11 cellular contexts compared by ENCODE assay signal in genomic region chr7:66152538-66153191, GRCh38. TPM values are rescaled to one million over a fixed set of nuclear protein-coding genes. Genes with fewer than 3 reads are reported as not detected.
DNase-seq lines count a peak whose midpoint lies in the region; ATAC-seq and TF ChIP-seq lines count a peak whose summit lies in the region.
"Had no signal": no experiment of that assay in that cellular context is flagged by ENCODE, and none has a peak within 500 bp of the region (broad histone marks: within the 10 kb centered on the region; RNA-seq: fewer than 3 reads in every experiment).

No MANE protein-coding gene starts in this region.

- 35% methylated on average over 9 of the region's 9 CpGs for WGBS in hepatocyte (ENCODE audit: low lambda C conversion rate, missing lambda C conversion rate)
- WGBS in psoas muscle, 3 donors, result 53 to 65% (median 62%) methylated on average over 9 of the region's 9 CpGs

- no peaks in the 10 kb centered on the region for H3K9me3 ChIP-seq in hepatocyte (ENCODE audit: low read depth)
- no peaks in the 10 kb centered on the region for H3K9me3 ChIP-seq in psoas muscle

- peaks cover 24% of the 10 kb centered on the region for H3K4me1 ChIP-seq in hepatocyte (ENCODE audit: insufficient read depth)
- H3K4me1 ChIP-seq in psoas muscle, result peaks cover 12% of the 10 kb centered on the region

- no peak for TF ChIP-seq CTCF in hepatocyte (IDR thresholded peaks at IDR 0.05; ENCODE audit: poor library complexity)
- no peak for TF ChIP-seq CTCF in psoas muscle (IDR thresholded peaks at IDR 0.05)

- intact Hi-C loops in psoas muscle (cut with DNase I), result no loop called here

- no peaks in the 10 kb centered on the region for H3K27me3 ChIP-seq in hepatocyte
- no peaks in the 10 kb centered on the region for H3K27me3 ChIP-seq in psoas muscle (ENCODE audit: insufficient read depth in 3 of 3, low read length in 2 of 3)

- peak in 1 of 4 donors; percentile 20 for ATAC-seq in psoas muscle
- no peak for ATAC-seq in HG03432 (IDR thresholded peaks at IDR 0.05; ENCODE audit: unreplicated experiment)

- H3K4me2 ChIP-seq in hepatocyte, result peak overlapping the region; percentile 47

- H3K27ac ChIP-seq in hepatocyte, result peak overlapping the region; percentile 91
- H3K27ac ChIP-seq in psoas muscle, result peak overlapping the region; percentile 48

- H3K9me2 ChIP-seq in hepatocyte (replicated peaks; ENCODE audit: insufficient read depth), result no peaks in the 10 kb centered on the region

- no peaks in the 10 kb centered on the region for H4K20me1 ChIP-seq in hepatocyte (ENCODE audit: insufficient read depth, poor library complexity, severe bottlenecking)

- DNase-seq in H4 (ENCODE audit: low spot score) (peak; percentile 90), amniotic epithelial cell (ENCODE audit: low read depth) (peak; percentile 48), hepatocyte (ENCODE audit: low spot score) (no peak), psoas muscle (no peak), NCI-H2107 treated with DMSO at 0.1 percent for 48 hours (lab: John Stamatoyannopoulos, UW; ENCODE audit: unreplicated experiment) (no peak), CD1c-positive myeloid dendritic cell (ENCODE audit: extremely low spot score) (no peak)
- DNase-seq in effector CD8-positive, alpha-beta T cell (lab: John Stamatoyannopoulos, UW), result no peak
- DNase-seq: activated CD8-positive, alpha-beta memory T cell treated with anti-CD3 and anti-CD28 coated beads, Interleukin-2, amount 50 U/mL, for 4 hours; CD4-positive, alpha-beta T cell; NCI-H345 had no signal

- H3K36me3 ChIP-seq in hepatocyte (replicated peaks; ENCODE audit: insufficient read depth, low read depth) (no peaks in the 10 kb centered on the region), psoas muscle (ENCODE audit: insufficient read depth in 1 of 2, low read depth in 1 of 2) (peaks cover 5 to 74% of the 10 kb centered on the region in 2 donors)

- peaks cover 20% of the 10 kb centered on the region for H3K79me2 ChIP-seq in hepatocyte

- H2AFZ ChIP-seq in hepatocyte, result no peak overlapping the region

- H3K4me3 ChIP-seq in hepatocyte (no peak overlapping the region), psoas muscle (no peak overlapping the region)

RNA-seq across cellular contexts. Expression of gene CRCP, which starts 38.0 kb away (rescaled TPM):
- 55.2 and 74.7 TPM in 2 replicates for total RNA-seq in H4 (2014; rRNA removed; shearing (Covaris generic))
- total RNA-seq in hepatocyte (38.0 and 41.6 TPM in 2 replicates), psoas muscle (10 to 100 TPM; 11.3 to 18.8 (median 13.0) TPM)
- polyA plus RNA-seq in hepatocyte (9.0 and 13.8 TPM in 2 replicates), psoas muscle (10 to 100 TPM; 11.9 to 23.8 (median 17.7) TPM)

RNA-seq across cellular contexts. Expression of gene TPST1, which starts 52.5 kb away (rescaled TPM):
- 86.2 and 93.2 TPM in 2 replicates for total RNA-seq in H4 (2014; rRNA removed; shearing (Covaris generic))
- total RNA-seq in hepatocyte (91.2 and 101 TPM in 2 replicates), psoas muscle (1 to 10 TPM; 2.5 to 4.5 (median 2.9) TPM)
- polyA plus RNA-seq in hepatocyte (81.9 and 85.2 TPM in 2 replicates), psoas muscle (1 to 10 TPM; 1.8 to 3.1 (median 2.8) TPM)

Comparison
In these comparisons a context has a peak if more than half of its experiments do, and no peak if none do; other contexts are left out.
1. DNase-seq: peak in H4 (single experiment) and amniotic epithelial cell (single experiment); none in hepatocyte (single experiment), psoas muscle (0 of 2), NCI-H2107 treated with DMSO at 0.1 percent for 48 hours (single experiment), CD1c-positive myeloid dendritic cell (single experiment) and effector CD8-positive, alpha-beta T cell (single experiment).
2. RNA of gene TPST1, which starts 52.5 kb away (total RNA-seq): 91.2 to 101 TPM in hepatocyte and 86.2 to 93.2 TPM in H4; 2.5 to 4.5 TPM in psoas muscle; every median in the first group is over 10 times any median in the second.